ENCODE assay signal across 8 cellular contexts in genomic region chr12:120663741-120664140, GRCh38. TPM values are rescaled to one million over a fixed set of nuclear protein-coding genes. Genes with fewer than 3 reads are reported as not detected.
"Had no signal": no experiment of that assay in that cellular context is flagged by ENCODE, and none has a peak within 500 bp of the region (broad histone marks: within the 10 kb centered on the region; RNA-seq: fewer than 3 reads in every experiment).

No MANE protein-coding gene starts in this region.

- H3K36me3 ChIP-seq: HAP-1 had no signal

- H3K4me3 ChIP-seq: HAP-1, K562 had no signal

- ATAC-seq: HCT116, K562 had no signal

- H3K9me3 ChIP-seq: HAP-1 had no signal

- H3K9me3 Mint-ChIP-seq: HFFc6 had no signal

- H3K27ac Mint-ChIP-seq: HFFc6 had no signal

- DNase-seq: GOT3, H7, HFFc6, IMR-90 had no signal

- H3K4me3 Mint-ChIP-seq: HFFc6 had no signal

RNA-seq across cellular contexts. Expression of gene CABP1, which starts 23.3 kb away (rescaled TPM):
- total RNA-seq: H4, K562 had no signal
- polyA plus RNA-seq: K562 had no signal
